Comparison of ENCODE assay signal across 24 cellular contexts in genomic region chr21:39281207-39281606, GRCh38.
"Had no signal": no experiment of that assay in that cellular context is flagged by ENCODE, and none has a peak within 500 bp of the region (broad histone marks: within the 10 kb centered on the region; RNA-seq: fewer than 3 reads in every experiment).

No MANE protein-coding gene starts in this region.

- H3K36me3 ChIP-seq: ovary had no signal

- H3K27ac ChIP-seq: adrenal gland, ascending aorta, brain microvascular endothelial cell, left lung, ovary, psoas muscle, right atrium auricular region, tibial artery had no signal

- H3K27me3 Mint-ChIP-seq: activated CD4-positive, alpha-beta memory T cell treated with anti-CD3 and anti-CD28 coated beads for 36 hours; activated CD8-positive, alpha-beta memory T cell treated with anti-CD3 and anti-CD28 coated beads, Interleukin-2, amount 10 ng/mL, durations not matched to agents 7 days and 5 days; activated naive CD8-positive, alpha-beta T cell; stimulated activated naive CD8-positive, alpha-beta T cell treated with anti-CD3 and anti-CD28 coated beads, Interleukin-15, Interleukin-2, amounts not matched to agents 100 ng/mL and 50 ng/mL, for 24 hours had no signal

- H3K9me3 Mint-ChIP-seq: activated CD4-positive, alpha-beta memory T cell treated with anti-CD3 and anti-CD28 coated beads for 36 hours; natural killer cell; stimulated activated naive CD8-positive, alpha-beta T cell treated with anti-CD3 and anti-CD28 coated beads, Interleukin-15, Interleukin-2, amounts not matched to agents 100 ng/mL and 50 ng/mL, for 24 hours; T-helper 2 cell treated with Interferon-gamma antibody and Interleukin-4, amounts not matched to agents 5 μg/mL and 100 μg/mL, for 36 hours had no signal

- H3K4me3 Mint-ChIP-seq: activated CD4-positive, alpha-beta memory T cell treated with anti-CD3 and anti-CD28 coated beads for 36 hours; activated CD8-positive, alpha-beta memory T cell treated with anti-CD3 and anti-CD28 coated beads, Interleukin-2, amount 10 ng/mL, durations not matched to agents 7 days and 5 days; activated naive CD8-positive, alpha-beta T cell; natural killer cell; stimulated activated naive CD8-positive, alpha-beta T cell treated with anti-CD3 and anti-CD28 coated beads, Interleukin-15, Interleukin-2, amounts not matched to agents 100 ng/mL and 50 ng/mL, for 24 hours; T-helper 2 cell treated with Interferon-gamma antibody and Interleukin-4, amounts not matched to agents 5 μg/mL and 100 μg/mL, for 36 hours had no signal

- H3K4me3 ChIP-seq: adrenal gland, ascending aorta, hepatocyte, left lung, lung, ovary, psoas muscle, right atrium auricular region, tibial artery had no signal

- DNase-seq: activated CD4-positive, alpha-beta memory T cell treated with anti-CD3 and anti-CD28 coated beads for 36 hours; activated CD4-positive, alpha-beta T cell treated with anti-CD3 and anti-CD28 coated beads for 4 hours; activated CD4-positive, CD25-positive, alpha-beta regulatory T cell; activated CD8-positive, alpha-beta memory T cell treated with anti-CD3 and anti-CD28 coated beads, Interleukin-2, amount 10 ng/mL, durations not matched to agents 7 days and 5 days; adrenal gland; brain microvascular endothelial cell; caudate nucleus; effector memory CD4-positive, alpha-beta T cell; glutamatergic neuron; kidney glomerular epithelial cell; left lung; natural killer cell; ovary; psoas muscle; stimulated activated CD4-positive, alpha-beta T cell treated with anti-CD3 and anti-CD28 coated beads, Interleukin-4, amount 100 ng/mL, for 24 hours; substantia nigra; tibial artery had no signal

- ATAC-seq: activated CD8-positive, alpha-beta memory T cell treated with anti-CD3 and anti-CD28 coated beads, Interleukin-2, amount 10 ng/mL, durations not matched to agents 7 days and 5 days; left lung; natural killer cell; psoas muscle had no signal

- H3K36me3 Mint-ChIP-seq: natural killer cell had no signal

- H3K4me1 Mint-ChIP-seq: activated CD8-positive, alpha-beta memory T cell treated with anti-CD3 and anti-CD28 coated beads, Interleukin-2, amount 10 ng/mL, durations not matched to agents 7 days and 5 days had no signal

- H3K27me3 ChIP-seq: adrenal gland, ascending aorta, brain microvascular endothelial cell, hepatocyte, left lung, ovary, right atrium auricular region, tibial artery had no signal

- H3K27ac Mint-ChIP-seq: activated CD4-positive, alpha-beta memory T cell treated with anti-CD3 and anti-CD28 coated beads for 36 hours; activated CD8-positive, alpha-beta memory T cell treated with anti-CD3 and anti-CD28 coated beads, Interleukin-2, amount 10 ng/mL, durations not matched to agents 7 days and 5 days; activated naive CD8-positive, alpha-beta T cell; stimulated activated naive CD8-positive, alpha-beta T cell treated with anti-CD3 and anti-CD28 coated beads, Interleukin-15, Interleukin-2, amounts not matched to agents 100 ng/mL and 50 ng/mL, for 24 hours; T-helper 2 cell treated with Interferon-gamma antibody and Interleukin-4, amounts not matched to agents 5 μg/mL and 100 μg/mL, for 36 hours had no signal

- H3K4me2 ChIP-seq: hepatocyte had no signal

- H2AFZ ChIP-seq: hepatocyte had no signal

- H3K9me3 ChIP-seq: adrenal gland, ascending aorta, left lung, ovary, psoas muscle, right atrium auricular region, tibial artery had no signal

- H3K4me1 ChIP-seq: adrenal gland, left lung, psoas muscle, right atrium auricular region had no signal
